Comparison of ENCODE assay signal across 16 cellular contexts in the genomic region with DNA sequence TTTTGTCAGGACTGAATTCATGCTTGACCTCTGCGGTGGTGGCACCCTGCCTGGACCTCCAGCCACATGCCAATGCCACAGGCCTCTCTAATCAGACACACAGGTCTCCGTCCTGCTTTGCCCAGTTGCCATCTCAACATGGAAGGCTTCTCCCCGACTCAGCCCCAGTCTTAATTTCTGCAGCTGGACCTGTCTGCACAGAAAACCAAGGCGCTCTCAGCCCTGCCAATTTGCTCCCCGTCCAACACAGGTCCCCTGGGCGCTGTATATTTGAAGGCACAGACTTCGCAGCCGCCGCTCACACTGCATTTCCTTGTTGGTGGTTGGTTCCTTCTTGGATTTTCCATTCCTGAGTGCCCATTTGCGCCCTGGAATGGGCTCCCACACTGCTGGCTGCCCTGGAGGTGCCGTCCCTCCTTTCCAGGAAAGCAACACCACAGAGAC. TPM values are rescaled to one million over a fixed set of nuclear protein-coding genes. Genes with fewer than 3 reads are reported as not detected.
DNase-seq lines count a peak whose midpoint lies in the region; ATAC-seq, FAIRE-seq and TF ChIP-seq lines count a peak whose summit lies in the region.
"Had no signal": no experiment of that assay in that cellular context is flagged by ENCODE, and none has a peak within 500 bp of the region (broad histone marks: within the 10 kb centered on the region; RNA-seq: fewer than 3 reads in every experiment).

No MANE protein-coding gene starts in this region.

- intact Hi-C loops in Right ventricle myocardium inferior (cut with DNase I) (no loop called here), left ventricle myocardium inferior (cut with micrococcal nuclease) (no loop called here), tibial artery (cut with DNase I; ENCODE audit: low total_unique reads) (no loop called here)

- no peaks in the 10 kb centered on the region for H3K9me1 ChIP-seq in keratinocyte (ENCODE audit: control insufficient read depth, extremely low read depth, insufficient read depth, low read length)

- H4K20me1 ChIP-seq in keratinocyte (ENCODE audit: control insufficient read depth, extremely low read depth, insufficient read depth, low read length), result peaks cover 3% of the 10 kb centered on the region

- H2AFZ ChIP-seq in keratinocyte (ENCODE audit: control insufficient read depth, low read length), result no peak overlapping the region

- FAIRE-seq in keratinocyte (lab: Jason Lieb, UNC), result no peak
- FAIRE-seq: colon had no signal

- H3K27me3 ChIP-seq in left ventricle myocardium inferior (ENCODE audit: low read depth), result no peaks in the 10 kb centered on the region
- H3K27me3 ChIP-seq in keratinocyte (ENCODE audit: control insufficient read depth, extremely low read depth, insufficient read depth, low read length), result no peaks in the 10 kb centered on the region
- H3K27me3 ChIP-seq in tibial artery, result no peaks in the 10 kb centered on the region
- H3K27me3 ChIP-seq in effector memory CD4-positive, alpha-beta T cell (replicated peaks; ENCODE audit: control insufficient read depth, insufficient read depth, low read length, poor library complexity, severe bottlenecking), result no peaks in the 10 kb centered on the region
- H3K27me3 ChIP-seq: uterus had no signal

- peaks cover 30% of the 10 kb centered on the region for H3K4me1 Mint-ChIP-seq in WTC11
- H3K4me1 Mint-ChIP-seq: IgD-negative memory B cell had no signal

- H3K4me3 ChIP-seq in left ventricle myocardium inferior (no peak overlapping the region), keratinocyte (ENCODE audit: control insufficient read depth in 2 of 3, extremely low read depth in 1 of 3, insufficient read depth in 2 of 3, low read depth in 1 of 3, low read length in 3 of 3) (no peak overlapping the region), tibial artery (no peak overlapping the region)
- H3K4me3 ChIP-seq in effector memory CD4-positive, alpha-beta T cell (ENCODE audit: insufficient read depth, low read depth, low read length, poor library complexity, severe bottlenecking), result no peak overlapping the region
- H3K4me3 ChIP-seq: uterus had no signal

- dilution Hi-C loops in keratinocyte (cut with MboI; ENCODE audit: extremely low pct_ligation_motif_present, low sequenced_read_pairs), result no loop called here

- POLR2A ChIA-PET in WTC11 (lab: Charles Lee), result no interaction called here

- H3K4me2 ChIP-seq in keratinocyte (ENCODE audit: control insufficient read depth, extremely low read depth, insufficient read depth, low read depth, low read length), result peak overlapping the region; percentile 4

- H3K9ac ChIP-seq in keratinocyte (ENCODE audit: control insufficient read depth, extremely low read depth, insufficient read depth, low read length), result no peak overlapping the region

- TF ChIP-seq CTCF in left ventricle myocardium inferior (IDR thresholded peaks at IDR 0.05; ENCODE audit: borderline replicate concordance) (no peak), WTC11 (IDR thresholded peaks at IDR 0.05) (no peak), keratinocyte (optimal IDR thresholded peaks at IDR 0.05 in 1 of 3, IDR thresholded peaks at IDR 0.05 in 1 of 3, conservative IDR thresholded peaks at IDR 0.05 in 1 of 3; ENCODE audit: extremely low read depth in 1 of 3, insufficient read depth in 2 of 3, low read length in 3 of 3) (no peak), tibial artery (IDR thresholded peaks at IDR 0.05) (no peak)

- H3K27ac Mint-ChIP-seq in WTC11, result peak overlapping the region; percentile 85
- H3K27ac Mint-ChIP-seq: activated CD4-positive, alpha-beta memory T cell treated with anti-CD3 and anti-CD28 coated beads for 36 hours; IgD-negative memory B cell had no signal

- H3K9me3 Mint-ChIP-seq in WTC11, result no peaks in the 10 kb centered on the region
- H3K9me3 Mint-ChIP-seq: activated CD4-positive, alpha-beta memory T cell treated with anti-CD3 and anti-CD28 coated beads for 36 hours; HFFc6; IgD-negative memory B cell; nephron progenitor cell had no signal

- peaks cover 28% of the 10 kb centered on the region for H3K4me1 ChIP-seq in left ventricle myocardium inferior
- H3K4me1 ChIP-seq in keratinocyte (ENCODE audit: control insufficient read depth, extremely low read depth, insufficient read depth, low read length), result peaks cover 31% of the 10 kb centered on the region
- H3K4me1 ChIP-seq in tibial artery, result peaks cover 0 to 27% (median 22%) of the 10 kb centered on the region in 4 donors
- H3K4me1 ChIP-seq in effector memory CD4-positive, alpha-beta T cell (ENCODE audit: control insufficient read depth, insufficient read depth, low read length, poor library complexity, severe bottlenecking), result no peaks in the 10 kb centered on the region
- H3K4me1 ChIP-seq: uterus had no signal

- H3K9me3 ChIP-seq in left ventricle myocardium inferior (replicated peaks) (no peaks in the 10 kb centered on the region), keratinocyte (ENCODE audit: control insufficient read depth, low read depth, low read length) (no peaks in the 10 kb centered on the region), tibial artery (no peaks in the 10 kb centered on the region)
- H3K9me3 ChIP-seq in effector memory CD4-positive, alpha-beta T cell (ENCODE audit: control insufficient read depth, low read length), result no peaks in the 10 kb centered on the region
- H3K9me3 ChIP-seq: uterus had no signal

- no peak overlapping the region for H3K4me3 Mint-ChIP-seq in WTC11
- H3K4me3 Mint-ChIP-seq: activated CD4-positive, alpha-beta memory T cell treated with anti-CD3 and anti-CD28 coated beads for 36 hours; HFFc6 had no signal

- H3K27me3 Mint-ChIP-seq in WTC11 (ENCODE audit: low read depth), result no peaks in the 10 kb centered on the region
- H3K27me3 Mint-ChIP-seq: activated CD4-positive, alpha-beta memory T cell treated with anti-CD3 and anti-CD28 coated beads for 36 hours; IgD-negative memory B cell had no signal

- DNase-seq in Right ventricle myocardium inferior (ENCODE audit: missing footprints) (peak; percentile 69), left ventricle myocardium inferior (no peak), WTC11 (ENCODE audit: low spot score) (no peak), keratinocyte (ENCODE audit: low read depth, low spot score) (no peak), tibial artery (no peak), NCI-H2081 (lab: John Stamatoyannopoulos, UW) (no peak), GF-D8 (lab: John Stamatoyannopoulos, UW) (no peak)
- DNase-seq in effector memory CD4-positive, alpha-beta T cell, result no peak
- DNase-seq: activated CD4-positive, alpha-beta memory T cell treated with anti-CD3 and anti-CD28 coated beads for 36 hours; NCI-H1930 had no signal

- H3K79me2 ChIP-seq in keratinocyte (ENCODE audit: control insufficient read depth, insufficient read depth, low read length), result no peaks in the 10 kb centered on the region

- H3K36me3 ChIP-seq in left ventricle myocardium inferior (no peaks in the 10 kb centered on the region), keratinocyte (ENCODE audit: control insufficient read depth in 2 of 2, extremely low read depth in 1 of 2, insufficient read depth in 2 of 2, low read length in 2 of 2) (peaks cover 2 to 3% of the 10 kb centered on the region in 2 experiments), tibial artery (peaks cover 0 to 12% (median 9%) of the 10 kb centered on the region in 3 donors)
- H3K36me3 ChIP-seq in effector memory CD4-positive, alpha-beta T cell (ENCODE audit: control insufficient read depth, insufficient read depth, low read length), result peaks cover 7% of the 10 kb centered on the region
- H3K36me3 ChIP-seq: uterus had no signal

- CTCF ChIA-PET in WTC11 (lab: Charles Lee), result interaction anchor here (0.6 to 7.7 kb wide), 11 partner anchors 10 to 315 kb away, joined by 3 to 179 read pairs (median 4); a partner anchor contains a TSS

- no peaks in the 10 kb centered on the region for H3K36me3 Mint-ChIP-seq in WTC11

- ATAC-seq in Right ventricle myocardium inferior, result peak; percentile 41
- no peak for ATAC-seq in WTC11

- H3K27ac ChIP-seq in left ventricle myocardium inferior (replicated peaks) (no peak overlapping the region), keratinocyte (ENCODE audit: control insufficient read depth, insufficient read depth, low read length) (no peak overlapping the region), tibial artery (peak overlapping the region; percentile 15 to 63)
- no peak overlapping the region for H3K27ac ChIP-seq in effector memory CD4-positive, alpha-beta T cell (ENCODE audit: insufficient read depth, low read length, poor library complexity, severe bottlenecking)
- H3K27ac ChIP-seq: uterus had no signal

RNA-seq across cellular contexts. Expression of a gene that starts 28.0 kb away (rescaled TPM):
- 16.8 TPM for total RNA-seq in Right ventricle myocardium inferior
- total RNA-seq in left ventricle myocardium inferior, result 16.2 TPM
- total RNA-seq in WTC11 (2021), result 27.5 to 32.0 TPM (median 30.8 TPM) in 3 replicates
- 11.8 to 27.7 TPM (median 13.4 TPM) in 3 replicates for polyA plus RNA-seq in keratinocyte
- polyA plus RNA-seq in keratinocyte (2011; ENCODE audit: low read depth), result 9.4 TPM
- polyA plus RNA-seq in keratinocyte (2011; cell fraction: cytosol; rRNA removed), result 5.3 and 11.5 TPM in 2 replicates
- 67.6 and 102 TPM in 2 replicates for polyA plus RNA-seq in keratinocyte (2011; cell fraction: nucleus; rRNA removed)
- polyA plus RNA-seq in keratinocyte (2012; ENCODE audit: low replicate concordance), result 20.7 and 21.6 TPM in 2 replicates
- 14.1 to 17.2 TPM (median 15.1 TPM) in 3 replicates for polyA minus RNA-seq in keratinocyte
- 19.6 TPM for polyA minus RNA-seq in keratinocyte (2011; cell fraction: cytosol; rRNA and poly(A)+ RNA removed)
- 41.2 and 42.0 TPM in 2 replicates for polyA minus RNA-seq in keratinocyte (2011; cell fraction: nucleus; rRNA and poly(A)+ RNA removed)
- polyA plus RNA-seq: IgD-negative memory B cell had no signal

RNA-seq across cellular contexts. Expression of a gene that starts 34.8 kb away (rescaled TPM):
- total RNA-seq in Right ventricle myocardium inferior, result 12.6 TPM
- total RNA-seq in left ventricle myocardium inferior, result 13.4 TPM
- 36.0 to 37.4 TPM (median 37.4 TPM) in 3 replicates for total RNA-seq in WTC11 (2021)
- 13.7 to 24.6 TPM (median 23.2 TPM) in 3 replicates for polyA plus RNA-seq in keratinocyte
- polyA plus RNA-seq in keratinocyte (2011; ENCODE audit: low read depth), result 6.0 TPM
- polyA plus RNA-seq in keratinocyte (2011; cell fraction: cytosol; rRNA removed), result 10.7 and 21.0 TPM in 2 replicates
- 35.6 and 37.3 TPM in 2 replicates for polyA plus RNA-seq in keratinocyte (2011; cell fraction: nucleus; rRNA removed)
- 5.6 and 9.4 TPM in 2 replicates for polyA plus RNA-seq in keratinocyte (2012; ENCODE audit: low replicate concordance)
- polyA minus RNA-seq in keratinocyte, result 13.0 to 31.4 TPM (median 25.7 TPM) in 3 replicates
- polyA minus RNA-seq in keratinocyte (2011; cell fraction: cytosol; rRNA and poly(A)+ RNA removed), result 10.7 TPM
- polyA minus RNA-seq in keratinocyte (2011; cell fraction: nucleus; rRNA and poly(A)+ RNA removed), result 19.4 and 35.4 TPM in 2 replicates

RNA-seq across cellular contexts. Expression of a gene that starts 35.6 kb away (rescaled TPM):
- not detected for total RNA-seq in Right ventricle myocardium inferior
- total RNA-seq in left ventricle myocardium inferior, result not detected
- total RNA-seq in WTC11 (2021), result 0.11 to 0.16 TPM in 2 of 3 replicates, not detected in the other
- not detected in 3 replicates for polyA plus RNA-seq in keratinocyte
- not detected for polyA plus RNA-seq in keratinocyte (2011; ENCODE audit: low read depth)
- not detected in 2 replicates for polyA plus RNA-seq in keratinocyte (2011; cell fraction: cytosol; rRNA removed)
- polyA plus RNA-seq in keratinocyte (2011; cell fraction: nucleus; rRNA removed), result not detected in 2 replicates
- 0.17 TPM in 1 of 2 replicates, not detected in the other for polyA plus RNA-seq in keratinocyte (2012; ENCODE audit: low replicate concordance)
- not detected in 3 replicates for polyA minus RNA-seq in keratinocyte
- not detected for polyA minus RNA-seq in keratinocyte (2011; cell fraction: cytosol; rRNA and poly(A)+ RNA removed)
- polyA minus RNA-seq in keratinocyte (2011; cell fraction: nucleus; rRNA and poly(A)+ RNA removed), result not detected in 2 replicates
- total RNA-seq: activated CD4-positive, alpha-beta memory T cell treated with anti-CD3 and anti-CD28 coated beads for 36 hours; HFFc6; kidney epithelial cell; uterus had no signal
- polyA plus RNA-seq: IgD-negative memory B cell had no signal

RNA-seq across cellular contexts. Expression of a gene that starts 53.5 kb away (rescaled TPM):
- total RNA-seq in Right ventricle myocardium inferior (11.4 TPM), left ventricle myocardium inferior (12.6 TPM), WTC11 (2021) (19.5 to 26.1 TPM (median 22.6 TPM) in 3 replicates)
- polyA plus RNA-seq in keratinocyte, result 12.2 to 35.8 TPM (median 12.4 TPM) in 3 replicates
- 7.1 TPM for polyA plus RNA-seq in keratinocyte (2011; ENCODE audit: low read depth)
- polyA plus RNA-seq in keratinocyte (2011; cell fraction: cytosol; rRNA removed), result 3.6 and 6.6 TPM in 2 replicates
- polyA plus RNA-seq in keratinocyte (2011; cell fraction: nucleus; rRNA removed), result 100 and 140 TPM in 2 replicates
- polyA plus RNA-seq in keratinocyte (2012; ENCODE audit: low replicate concordance), result 16.7 and 29.9 TPM in 2 replicates
- polyA minus RNA-seq in keratinocyte, result 11.3 to 20.1 TPM (median 11.4 TPM) in 3 replicates
- polyA minus RNA-seq in keratinocyte (2011; cell fraction: cytosol; rRNA and poly(A)+ RNA removed), result 6.1 TPM
- 17.1 and 23.7 TPM in 2 replicates for polyA minus RNA-seq in keratinocyte (2011; cell fraction: nucleus; rRNA and poly(A)+ RNA removed)

Comparison
In these comparisons a context has a peak if more than half of its experiments do, and no peak if none do; other contexts are left out.
1. H3K27ac ChIP-seq: peak in tibial artery (2 of 2); none in left ventricle myocardium inferior (single experiment), keratinocyte (single experiment) and effector memory CD4-positive, alpha-beta T cell (single experiment).